9 cellular contexts compared by ENCODE assay signal in the genomic region with DNA sequence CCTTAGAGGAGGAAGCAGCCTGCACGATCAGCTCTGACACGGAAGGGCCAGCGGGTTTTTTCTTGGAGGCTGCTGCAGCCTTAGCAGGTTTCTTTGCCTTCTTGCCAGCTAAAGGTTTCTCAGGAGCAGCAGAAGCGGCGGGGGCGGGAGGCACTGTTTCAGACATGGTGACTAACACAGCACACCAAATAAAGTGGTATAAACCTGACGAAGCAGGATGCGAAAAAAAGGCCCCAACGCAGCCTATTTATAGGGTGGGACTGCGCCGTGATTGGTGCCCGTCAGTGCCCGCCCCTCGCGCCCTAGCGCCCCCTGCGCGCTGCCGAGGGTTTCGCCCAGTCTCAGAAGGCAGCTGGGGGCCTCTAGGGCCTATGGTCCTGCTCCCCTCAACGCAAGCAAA. TPM values are rescaled to one million over a fixed set of nuclear protein-coding genes. Genes with fewer than 3 reads are reported as not detected.
DNase-seq lines count a peak whose midpoint lies in the region; ATAC-seq and TF ChIP-seq lines count a peak whose summit lies in the region.
"Had no signal": no experiment of that assay in that cellular context is flagged by ENCODE, and none has a peak within 500 bp of the region (broad histone marks: within the 10 kb centered on the region; RNA-seq: fewer than 3 reads in every experiment).

No MANE protein-coding gene starts in this region.

- CTCF ChIA-PET in AG04449 (lab: Yijun Ruan, JAX): interaction anchor here (0.7 to 15.3 kb wide), 10 partner anchors 9 to 1130 kb away, joined by 3 to 283 read pairs (median 4); a partner anchor contains a TSS

- intact Hi-C loops in Right ventricle myocardium superior (cut with DNase I): no loop called here

- no peaks in the 10 kb centered on the region for H3K4me1 ChIP-seq in urinary bladder (ENCODE audit: insufficient read depth)

- peak overlapping the region; percentile 53 for H3K4me3 ChIP-seq in AG04449 (ENCODE audit: low read depth, low read length)
- H3K4me3 ChIP-seq in urinary bladder (ENCODE audit: low read depth, low read length): peak overlapping the region; percentile 26
- H3K4me3 ChIP-seq: BLaER1 treated with 17β-estradiol and CSF1 and Interleukin-3, amounts not matched to agents 10 nM and 100 nM had no signal

- WGBS in urinary bladder: 5% methylated on average over 21 of the region's 21 CpGs

- DNase-seq in AG04449 (ENCODE audit: low read depth, low spot score) (no peak), NCI-H226 (peak; percentile 15), Right ventricle myocardium superior (peak; percentile 74), putamen (ENCODE audit: low spot score) (peak; percentile 23), NCI-H524 (lab: John Stamatoyannopoulos, UW) (no peak)
- DNase-seq in activated naive CD4-positive, alpha-beta T cell treated with anti-CD3 and anti-CD28 coated beads, Interleukin-2, amount 50 U/mL, for 16 hours: peak; percentile 84

- H3K36me3 ChIP-seq in urinary bladder (ENCODE audit: insufficient read depth): no peaks in the 10 kb centered on the region
- H3K36me3 ChIP-seq: BLaER1 treated with 17β-estradiol and CSF1 and Interleukin-3, amounts not matched to agents 10 nM and 100 nM had no signal

- ATAC-seq in Right ventricle myocardium superior (ENCODE audit: poor library complexity) (peak; percentile 1), HG03095 (IDR thresholded peaks at IDR 0.05; ENCODE audit: unreplicated experiment) (no peak)

- peak overlapping the region; percentile 31 for H3K27ac ChIP-seq in urinary bladder (ENCODE audit: low read depth)
- H3K27ac ChIP-seq: BLaER1 treated with 17β-estradiol and CSF1 and Interleukin-3, amounts not matched to agents 10 nM and 100 nM had no signal

- TF ChIP-seq CTCF in AG04449 (IDR thresholded peaks at IDR 0.05; ENCODE audit: insufficient read depth, low read length, missing control alignments): peak; percentile 76

- POLR2A ChIA-PET in AG04449 (lab: Yijun Ruan, JAX): interaction anchor here (0.9 to 2.3 kb wide), 6 partner anchors 9 to 1115 kb away, joined by 3 to 15 read pairs (median 4); a partner anchor contains a TSS

RNA-seq across cellular contexts. Expression of gene TRIM38, which starts 55.0 kb away (rescaled TPM):
- total RNA-seq in Right ventricle myocardium superior (2.3 TPM), urinary bladder (13.4 TPM)
- polyA plus RNA-seq in urinary bladder: 4.6 TPM

Comparison
In these comparisons a context has a peak if more than half of its experiments do, and no peak if none do; other contexts are left out.
1. DNase-seq: peak in NCI-H226 (single experiment), activated naive CD4-positive, alpha-beta T cell treated with anti-CD3 and anti-CD28 coated beads, Interleukin-2, amount 50 U/mL, for 16 hours (single experiment), Right ventricle myocardium superior (single experiment) and putamen (single experiment); none in AG04449 (single experiment) and NCI-H524 (0 of 2).